In genomic region chr12:70365648-70366518, GRCh38 we compare ENCODE assay signal across 8 cellular contexts. TPM values are rescaled to one million over a fixed set of nuclear protein-coding genes. Genes with fewer than 3 reads are reported as not detected.
DNase-seq lines count a peak whose midpoint lies in the region; ATAC-seq and TF ChIP-seq lines count a peak whose summit lies in the region.

KCNMB4 (plus strand) TSS chr12:70366290; CDS start chr12:70366735, 445 bp downstream.

- no TSS peak for BruUV-seq in PC-9 (replicated peaks; lab: Mats Ljungman, UMichigan)

- H3K9me2 ChIP-seq in PC-9 (ENCODE audit: insufficient read depth) (no peaks in the 10 kb centered on the region), neural cell (ENCODE audit: insufficient read depth, low read length) (no peaks in the 10 kb centered on the region)

- H3K9me3 Mint-ChIP-seq in CD8-positive, alpha-beta T cell: no peaks in the 10 kb centered on the region
- no peaks in the 10 kb centered on the region for H3K9me3 Mint-ChIP-seq in activated T-cell treated with anti-CD3 and anti-CD28 coated beads, Interleukin-2, amount 50 U/mL, for 72 hours

- TF ChIP-seq EP300 in neural cell (conservative IDR thresholded peaks at IDR 0.05; ENCODE audit: poor library complexity, severe bottlenecking): no peak

- H3K9me3 ChIP-seq in CD8-positive, alpha-beta T cell (ENCODE audit: low read length): no peaks in the 10 kb centered on the region
- H3K9me3 ChIP-seq in PC-9 (ENCODE audit: insufficient read depth, low read depth) (no peaks in the 10 kb centered on the region), neural cell (ENCODE audit: low read length) (no peaks in the 10 kb centered on the region), subcutaneous abdominal adipose tissue (ENCODE audit: control insufficient read depth in 5 of 5, low read length in 5 of 5) (no peaks in the 10 kb centered on the region)

- H3K27ac ChIP-seq in CD8-positive, alpha-beta T cell (ENCODE audit: low read depth, low read length): peak within 1 kb of the TSS; percentile 34
- H3K27ac ChIP-seq in HL-60 (replicated peaks) (no peak within 1 kb of the TSS), PC-9 (no peak within 1 kb of the TSS), neural cell (ENCODE audit: low read length) (peak within 1 kb of the TSS; percentile 57), subcutaneous abdominal adipose tissue (ENCODE audit: low read depth, low read length) (no peak within 1 kb of the TSS)

- H3K36me3 ChIP-seq in CD8-positive, alpha-beta T cell (ENCODE audit: insufficient read depth, low read length): no peaks in the 10 kb centered on the region
- H3K36me3 ChIP-seq in PC-9 (ENCODE audit: low read depth) (no peaks in the 10 kb centered on the region), neural cell (ENCODE audit: insufficient read depth, low read length) (no peaks in the 10 kb centered on the region), subcutaneous abdominal adipose tissue (ENCODE audit: control insufficient read depth in 5 of 5, insufficient read depth in 5 of 5, low read length in 5 of 5) (no peaks in the 10 kb centered on the region)

- H2AFZ ChIP-seq in PC-9 (peak within 1 kb of the TSS; percentile 90), neural cell (ENCODE audit: low read depth, low read length) (peak within 1 kb of the TSS; percentile 67)

- TF ChIP-seq RAD21 in neural cell (conservative IDR thresholded peaks at IDR 0.05): no peak

- no peaks in the 10 kb centered on the region for H3K27me3 Mint-ChIP-seq in CD8-positive, alpha-beta T cell (ENCODE audit: low read depth)
- H3K27me3 Mint-ChIP-seq in activated T-cell treated with anti-CD3 and anti-CD28 coated beads, Interleukin-2, amount 50 U/mL, for 72 hours (ENCODE audit: low read depth): peaks cover 14% of the 10 kb centered on the region

- H4K20me1 ChIP-seq in PC-9 (ENCODE audit: insufficient read depth) (no peaks in the 10 kb centered on the region), neural cell (ENCODE audit: insufficient read depth) (no peaks in the 10 kb centered on the region)

- TF ChIP-seq CTCF in CD8-positive, alpha-beta T cell (IDR thresholded peaks at IDR 0.05): no peak
- no peak for TF ChIP-seq CTCF in HL-60 (IDR thresholded peaks at IDR 0.05; ENCODE audit: insufficient read depth, low read length)
- TF ChIP-seq CTCF in PC-9 (conservative IDR thresholded peaks at IDR 0.05): no peak
- TF ChIP-seq CTCF in fibroblast of mammary gland (conservative IDR thresholded peaks at IDR 0.05; ENCODE audit: control insufficient read depth, insufficient read depth, low read depth, low read length): no peak
- TF ChIP-seq CTCF in neural cell (IDR thresholded peaks at IDR 0.05; ENCODE audit: poor library complexity, severe bottlenecking): no peak

- H3K79me2 ChIP-seq in PC-9 (ENCODE audit: low read depth): no peaks in the 10 kb centered on the region; the same call in 1 of the 2 replicates
- H3K79me2 ChIP-seq in neural cell (replicated peaks; ENCODE audit: insufficient read depth, low read length): peaks cover 30% of the 10 kb centered on the region

- peaks cover 31% of the 10 kb centered on the region for H3K4me1 Mint-ChIP-seq in CD8-positive, alpha-beta T cell (ENCODE audit: low read depth)
- H3K4me1 Mint-ChIP-seq in activated T-cell treated with anti-CD3 and anti-CD28 coated beads, Interleukin-2, amount 50 U/mL, for 72 hours (ENCODE audit: low read depth): peaks cover 29% of the 10 kb centered on the region

- H3K4me2 ChIP-seq in PC-9 (peak within 1 kb of the TSS; percentile 82), neural cell (ENCODE audit: low read length) (peak within 1 kb of the TSS; percentile 79)

- peak within 1 kb of the TSS; percentile 72 for H3K4me3 ChIP-seq in CD8-positive, alpha-beta T cell (ENCODE audit: low read depth, low read length)
- H3K4me3 ChIP-seq in HL-60 (replicated peaks; ENCODE audit: insufficient read depth, low read length): peak within 1 kb of the TSS; percentile 65
- peak within 1 kb of the TSS; percentile 66 for H3K4me3 ChIP-seq in PC-9
- H3K4me3 ChIP-seq in fibroblast of mammary gland (ENCODE audit: control insufficient read depth, low read depth, low read length): peak within 1 kb of the TSS; percentile 58
- H3K4me3 ChIP-seq in neural cell (ENCODE audit: low read length): peak within 1 kb of the TSS; percentile 93
- H3K4me3 ChIP-seq in subcutaneous abdominal adipose tissue (ENCODE audit: low read depth in 1 of 5, low read length in 5 of 5): peak within 1 kb of the TSS; percentile 79 to 96 (median 85)

- peaks cover 4% of the 10 kb centered on the region for H3K36me3 Mint-ChIP-seq in CD8-positive, alpha-beta T cell
- H3K36me3 Mint-ChIP-seq in activated T-cell treated with anti-CD3 and anti-CD28 coated beads, Interleukin-2, amount 50 U/mL, for 72 hours (ENCODE audit: insufficient read depth in 2 of 2): peaks cover 0 to 3% of the 10 kb centered on the region in 2 donors

- CTCF ChIA-PET in CD8-positive, alpha-beta T cell (lab: Charles Lee): interaction anchor here (1.2 kb wide), 1 partner anchor 7 kb away, joined by 3 read pairs; no protein-coding TSS in a partner anchor
- CTCF ChIA-PET in PC-9 (lab: Charles Lee): no interaction called here

- peak; percentile 70 for ATAC-seq in CD8-positive, alpha-beta T cell
- ATAC-seq in GM21360 (IDR thresholded peaks at IDR 0.05; ENCODE audit: unreplicated experiment): peak; percentile 81
- ATAC-seq in activated T-cell treated with anti-CD3 and anti-CD28 coated beads, Interleukin-2, amount 50 U/mL, for 72 hours (replicated peaks in 1 of 2): peak; percentile 90 to 92

- peak within 1 kb of the TSS; percentile 95 for H3K4me3 Mint-ChIP-seq in CD8-positive, alpha-beta T cell
- H3K4me3 Mint-ChIP-seq in activated T-cell treated with anti-CD3 and anti-CD28 coated beads, Interleukin-2, amount 50 U/mL, for 72 hours: peak within 1 kb of the TSS; percentile 95 to 97

- POLR2A ChIA-PET in CD8-positive, alpha-beta T cell (lab: Charles Lee): interaction anchor here (1.3 to 2.1 kb wide), 5 partner anchors 10 to 122 kb away, joined by 3 to 9 read pairs (median 4); partner anchors contain the start of gene CNOT2
- POLR2A ChIA-PET in PC-9 (lab: Charles Lee; ENCODE audit: unreplicated experiment): interaction anchor here (0.5 kb wide), 1 partner anchor 211 kb away, joined by 6 read pairs; no protein-coding TSS in a partner anchor

- peaks cover 22% of the 10 kb centered on the region for H3K4me1 ChIP-seq in CD8-positive, alpha-beta T cell (ENCODE audit: insufficient read depth, low read length)
- H3K4me1 ChIP-seq in PC-9 (replicated peaks; ENCODE audit: insufficient read depth) (peaks cover 17% of the 10 kb centered on the region), subcutaneous abdominal adipose tissue (ENCODE audit: control insufficient read depth in 5 of 5, insufficient read depth in 5 of 5, low read length in 5 of 5) (peaks cover 3 to 25% (median 24%) of the 10 kb centered on the region in 5 donors)

- H3K9ac ChIP-seq in neural cell (ENCODE audit: low read length) (peak within 1 kb of the TSS; percentile 83), subcutaneous abdominal adipose tissue (ENCODE audit: low read length in 5 of 5) (peak within 1 kb of the TSS; percentile 38 to 68 (median 56))

- intact Hi-C loops in CD8-positive, alpha-beta T cell (cut with DNase I, micrococcal nuclease): loop anchor here (1.0 to 10.0 kb wide), 7 partner anchors 12 to 1389 kb away; partner anchors contain the start of genes CNOT2 (in 2 of the 2), RAB3IP (in 2 of the 2), RAB21 (in 1 of the 2) and THAP2 (in 1 of the 2)
- intact Hi-C loops in PC-9 (cut with micrococcal nuclease; ENCODE audit: unreplicated experiment): loop anchor here (2.0 to 5.0 kb wide), 4 partner anchors 83 to 467 kb away; partner anchors contain the start of gene CNOT2

- peaks cover 5% of the 10 kb centered on the region; the same call in 1 of the 2 replicates for H3F3A ChIP-seq in PC-9 (ENCODE audit: insufficient read depth, low read depth)
- H3F3A ChIP-seq in neural cell (ENCODE audit: insufficient read depth, low read length, poor library complexity, severe bottlenecking): no peaks in the 10 kb centered on the region

- H3K27ac Mint-ChIP-seq in CD8-positive, alpha-beta T cell: peak within 1 kb of the TSS; percentile 91
- H3K27ac Mint-ChIP-seq in activated T-cell treated with anti-CD3 and anti-CD28 coated beads, Interleukin-2, amount 50 U/mL, for 72 hours: peak within 1 kb of the TSS; percentile 54

- DNase-seq in CD8-positive, alpha-beta T cell: peak; percentile 16 to 81 (median 58)
- peak in 1 of 2 experiments; percentile 14 for DNase-seq in HL-60 (ENCODE audit: low read depth in 1 of 2, low spot score in 1 of 2)
- DNase-seq in PC-9: peak; percentile 65 to 90
- DNase-seq in activated T-cell treated with anti-CD3 and anti-CD28 coated beads, Interleukin-2, amount 50 U/mL, for 72 hours: peak; percentile 86 to 87
- no peak for DNase-seq in fibroblast of mammary gland (ENCODE audit: low read depth)

- no peaks in the 10 kb centered on the region for H3K27me3 ChIP-seq in CD8-positive, alpha-beta T cell (ENCODE audit: insufficient read depth, low read length)
- H3K27me3 ChIP-seq in HL-60 (ENCODE audit: insufficient read depth, poor library complexity, severe bottlenecking) (peaks cover 41% of the 10 kb centered on the region), PC-9 (ENCODE audit: insufficient read depth, low read depth) (no peaks in the 10 kb centered on the region), neural cell (ENCODE audit: insufficient read depth, low read depth, low read length) (peaks cover 15% of the 10 kb centered on the region), subcutaneous abdominal adipose tissue (ENCODE audit: control insufficient read depth in 5 of 5, insufficient read depth in 4 of 5, low read length in 5 of 5) (peaks cover 0 to 4% (median 0%) of the 10 kb centered on the region in 5 donors)

TF ChIP-seq in neural cell, 6 proteins besides CTCF, POLR2A, EP300 and RAD21 (continues in another document):
- TF ChIP-seq EZH2 (IDR thresholded peaks at IDR 0.05; ENCODE audit: borderline replicate concordance, insufficient read depth, low read length, poor library complexity, severe bottlenecking): no peak

RNA-seq across cellular contexts. Expression of gene KCNMB4, which starts in this region (rescaled TPM):
- 1 to 10 TPM in 1 of 2 experiments, under 1 TPM in 1; 0.73 to 1.4 TPM for total RNA-seq in CD8-positive, alpha-beta T cell
- total RNA-seq in PC-9 (2021): 6.3 and 6.7 TPM in 2 replicates
- 1 to 10 TPM; 1.6 to 2.2 TPM for total RNA-seq in activated T-cell treated with anti-CD3 and anti-CD28 coated beads, Interleukin-2, amount 50 U/mL, for 72 hours
- polyA plus RNA-seq in neural cell: 20.1 and 26.4 TPM in 2 replicates
- 22.0 and 22.9 TPM in 2 replicates for polyA minus RNA-seq in neural cell

Comparison
In these comparisons a context has a peak if more than half of its experiments do, and no peak if none do; other contexts are left out.
1. H3K27ac ChIP-seq: peak in CD8-positive, alpha-beta T cell (single experiment) and neural cell (single experiment); none in HL-60 (single experiment), PC-9 (single experiment) and subcutaneous abdominal adipose tissue (single experiment).
2. Peak in every context shown above with its lines, with median percentiles within 50 percentile points of each other: ATAC-seq and H3K4me3 ChIP-seq.